Comparison of ENCODE assay signal across 27 cellular contexts in the genomic region with DNA sequence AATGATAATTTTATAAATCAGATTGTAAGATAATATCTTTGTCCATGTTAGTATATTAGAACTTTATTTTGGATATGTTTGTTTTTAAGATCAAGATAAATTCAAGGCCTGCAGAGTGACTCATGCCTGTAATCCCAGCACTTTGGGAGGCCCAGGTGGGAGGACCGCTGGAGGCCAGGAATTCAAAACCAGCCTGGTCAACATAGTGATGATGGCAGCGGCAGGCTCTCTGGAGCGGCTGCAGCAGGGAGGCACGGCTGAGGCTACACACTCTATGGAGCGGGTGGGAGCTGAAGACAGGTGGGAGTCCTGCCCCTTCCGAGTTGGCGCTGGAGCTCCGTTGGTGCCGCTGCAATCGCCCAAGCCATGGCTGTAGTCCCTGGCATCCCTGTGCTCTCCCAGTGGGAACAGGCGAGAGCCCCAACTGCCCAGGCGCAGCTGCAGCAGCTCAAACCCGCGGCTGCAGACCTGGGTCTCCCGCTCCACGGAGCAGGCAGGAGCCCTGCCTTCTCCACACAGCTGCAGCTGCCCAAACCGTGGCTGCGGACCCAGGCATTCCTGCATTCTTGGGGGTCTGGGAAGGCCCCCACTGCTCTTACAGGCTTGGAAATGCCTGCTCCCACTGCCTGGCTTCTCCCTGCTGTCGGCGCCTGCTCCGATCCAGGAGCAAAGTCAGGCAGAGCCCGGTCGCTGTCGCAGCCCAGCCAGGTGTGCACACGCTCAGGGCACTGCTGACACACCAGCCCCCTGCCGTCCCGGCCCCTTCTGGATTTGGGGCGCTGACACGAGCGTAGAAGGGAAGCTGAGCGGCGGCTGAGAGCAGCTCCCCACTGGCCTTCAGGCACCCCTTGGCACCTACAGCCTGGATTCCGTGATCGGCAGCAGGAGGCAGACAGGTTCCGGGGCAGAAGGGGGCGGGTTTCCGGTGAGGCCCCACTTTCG.
"Had no signal": no experiment of that assay in that cellular context is flagged by ENCODE, and none has a peak within 500 bp of the region (broad histone marks: within the 10 kb centered on the region; RNA-seq: fewer than 3 reads in every experiment).

No MANE protein-coding gene starts in this region.

- H3K27ac ChIP-seq: left ventricle myocardium inferior, pancreas, prostate gland, skin epidermis, thyroid gland, transverse colon, uterus had no signal

- H3K9me3 Mint-ChIP-seq: immature natural killer cell; mesothelial cell of epicardium; natural killer cell treated with Interleukin-12 subunit alpha and Interleukin-12 subunit beta and Interleukin-15 and Interleukin-18, amount 100 ng/mL, for 72 hours; stimulated activated naive B cell treated with anti-CD40 and anti-IgM and Interleukin-4, amounts not matched to agents 10 μg/mL and 1 μg/mL and 100 μg/mL, for 72 hours; stimulated activated naive CD8-positive, alpha-beta T cell treated with anti-CD3 and anti-CD28 coated beads, Interleukin-15, Interleukin-2, amounts not matched to agents 100 ng/mL and 50 ng/mL, for 24 hours had no signal

- H3K4me1 ChIP-seq: left ventricle myocardium inferior, pancreas, prostate gland, thyroid gland, transverse colon, uterus had no signal

- H3K27me3 Mint-ChIP-seq: naive thymus-derived CD4-positive, alpha-beta T cell; natural killer cell treated with Interleukin-12 subunit alpha and Interleukin-12 subunit beta and Interleukin-15 and Interleukin-18, amount 100 ng/mL, for 72 hours; stimulated activated naive B cell treated with anti-CD40 and anti-IgM and Interleukin-4, amounts not matched to agents 10 μg/mL and 1 μg/mL and 100 μg/mL, for 72 hours; stimulated activated naive CD8-positive, alpha-beta T cell treated with anti-CD3 and anti-CD28 coated beads, Interleukin-15, Interleukin-2, amounts not matched to agents 100 ng/mL and 50 ng/mL, for 24 hours had no signal

- H3K4me1 Mint-ChIP-seq: immature natural killer cell; mesothelial cell of epicardium; naive thymus-derived CD4-positive, alpha-beta T cell had no signal

- H3K9me3 ChIP-seq: left ventricle myocardium inferior, mucosa of descending colon, pancreas, prostate gland, thyroid gland, transverse colon, uterus had no signal

- H3K36me3 Mint-ChIP-seq: natural killer cell treated with Interleukin-12 subunit alpha and Interleukin-12 subunit beta and Interleukin-15 and Interleukin-18, amount 100 ng/mL, for 72 hours had no signal

- H3K4me3 Mint-ChIP-seq: immature natural killer cell; mesothelial cell of epicardium; naive thymus-derived CD4-positive, alpha-beta T cell; natural killer cell treated with Interleukin-12 subunit alpha and Interleukin-12 subunit beta and Interleukin-15 and Interleukin-18, amount 100 ng/mL, for 72 hours; stimulated activated naive B cell treated with anti-CD40 and anti-IgM and Interleukin-4, amounts not matched to agents 10 μg/mL and 1 μg/mL and 100 μg/mL, for 72 hours; stimulated activated naive CD8-positive, alpha-beta T cell treated with anti-CD3 and anti-CD28 coated beads, Interleukin-15, Interleukin-2, amounts not matched to agents 100 ng/mL and 50 ng/mL, for 24 hours had no signal

- H3K4me3 ChIP-seq: left ventricle myocardium inferior, lung, mucosa of descending colon, pancreas, prostate gland, skin epidermis, thyroid gland, transverse colon, uterus had no signal

- H3K27ac Mint-ChIP-seq: immature natural killer cell; mesothelial cell of epicardium; natural killer cell treated with Interleukin-12 subunit alpha and Interleukin-12 subunit beta and Interleukin-15 and Interleukin-18, amount 100 ng/mL, for 72 hours; stimulated activated naive B cell treated with anti-CD40 and anti-IgM and Interleukin-4, amounts not matched to agents 10 μg/mL and 1 μg/mL and 100 μg/mL, for 72 hours; stimulated activated naive CD8-positive, alpha-beta T cell treated with anti-CD3 and anti-CD28 coated beads, Interleukin-15, Interleukin-2, amounts not matched to agents 100 ng/mL and 50 ng/mL, for 24 hours had no signal

- DNase-seq: hypothalamus; immature natural killer cell; kidney; left colon; left ventricle myocardium inferior; mesendoderm; mucosa of descending colon; naive thymus-derived CD4-positive, alpha-beta T cell; nucleus accumbens; retina; stimulated activated CD4-positive, alpha-beta T cell treated with anti-CD3 and anti-CD28 coated beads, Interleukin-12 subunit alpha, Interleukin-12 subunit beta, amount 100 ng/mL, for 4 hours; stimulated activated CD4-positive, alpha-beta T cell treated with anti-CD3 and anti-CD28 coated beads, Interleukin-15, amount 100 ng/mL, for 24 hours; stimulated activated CD4-positive, alpha-beta T cell treated with anti-CD3 and anti-CD28 coated beads, Interleukin-2, amount 100 ng/mL, for 24 hours; stimulated activated CD4-positive, alpha-beta T cell treated with anti-CD3 and anti-CD28 coated beads, Interleukin-4, amount 100 ng/mL, for 1 hour; stimulated activated naive B cell treated with anti-CD40 and anti-IgM and Interleukin-4, amounts not matched to agents 10 μg/mL and 1 μg/mL and 100 μg/mL, for 72 hours; substantia nigra; transverse colon; uterus had no signal

- H3K36me3 ChIP-seq: uterus had no signal

- ATAC-seq: left colon; mucosa of descending colon; naive thymus-derived CD4-positive, alpha-beta T cell; natural killer cell treated with Interleukin-12 subunit alpha and Interleukin-12 subunit beta and Interleukin-15 and Interleukin-18, amount 100 ng/mL, for 72 hours; pancreas; sciatic nerve; stimulated activated naive B cell treated with anti-CD40 and anti-IgM and Interleukin-4, amounts not matched to agents 10 μg/mL and 1 μg/mL and 100 μg/mL, for 72 hours had no signal

- H3K27me3 ChIP-seq: pancreas, thyroid gland, transverse colon, uterus had no signal
